Comparison of ENCODE assay signal across 1 cellular context in genomic region chr2:162343492-162343823, GRCh38.
TF ChIP-seq lines count a peak whose summit lies in the region.

No MANE protein-coding gene starts in this region.

TF ChIP-seq in HepG2, 621 proteins besides CTCF, POLR2A, EP300 and RAD21:
- no peak for TF ChIP-seq ZNF333 (CRISPR knock-in tag; IDR thresholded peaks at IDR 0.05; ENCODE audit: borderline replicate concordance)
- no peak for TF ChIP-seq GMEB2 (CRISPR knock-in tag; IDR thresholded peaks at IDR 0.05; ENCODE audit: low read depth)
- TF ChIP-seq SMAD3 (CRISPR knock-in tag; IDR thresholded peaks at IDR 0.05), result no peak
- no peak for TF ChIP-seq HMGXB3 (CRISPR knock-in tag; IDR thresholded peaks at IDR 0.05; ENCODE audit: borderline replicate concordance)
- TF ChIP-seq GFI1 (CRISPR knock-in tag; IDR thresholded peaks at IDR 0.05; ENCODE audit: borderline replicate concordance), result no peak
- 0 out of 2 replicates have a peak, but pooled peaks have one; percentile 9 for TF ChIP-seq FOXC1 (CRISPR knock-in tag; IDR thresholded peaks at IDR 0.05; ENCODE audit: borderline replicate concordance)
- TF ChIP-seq ARNTL (CRISPR knock-in tag; IDR thresholded peaks at IDR 0.05), result no peak
- 0 out of 2 replicates have a peak, but pooled peaks have one; percentile 8 for TF ChIP-seq ZNF766 (CRISPR knock-in tag; IDR thresholded peaks at IDR 0.05; ENCODE audit: borderline replicate concordance)
- TF ChIP-seq RBFOX2 (IDR thresholded peaks at IDR 0.05; ENCODE audit: low read depth, low read length), result no peak
- no peak for TF ChIP-seq CREB1 (IDR thresholded peaks at IDR 0.05)
- peak; percentile 58; the same call in 1 of the 2 replicates for TF ChIP-seq CREB1 (CRISPR knock-in tag; IDR thresholded peaks at IDR 0.05)
- TF ChIP-seq TEAD2 (CRISPR knock-in tag; IDR thresholded peaks at IDR 0.05), result 0 out of 2 replicates have a peak, but pooled peaks have one; percentile 42
- 0 out of 2 replicates have a peak, but pooled peaks have one; percentile 8 for TF ChIP-seq ZNF569 (CRISPR knock-in tag; IDR thresholded peaks at IDR 0.05; ENCODE audit: borderline replicate concordance)
- TF ChIP-seq KDM2A (CRISPR knock-in tag; IDR thresholded peaks at IDR 0.05; ENCODE audit: borderline replicate concordance, low read depth), result no peak
- TF ChIP-seq FIP1L1 (IDR thresholded peaks at IDR 0.05; ENCODE audit: borderline replicate concordance, insufficient read depth, low read depth, low read length), result no peak
- no peak for TF ChIP-seq SKI (IDR thresholded peaks at IDR 0.05; ENCODE audit: partially characterized antibody)
- no peak for TF ChIP-seq NFE2L2 (IDR thresholded peaks at IDR 0.05; ENCODE audit: low read length)
- TF ChIP-seq IRF2 (CRISPR knock-in tag; IDR thresholded peaks at IDR 0.05), result no peak
- no peak for TF ChIP-seq ZNF816 (CRISPR knock-in tag; IDR thresholded peaks at IDR 0.05; ENCODE audit: borderline replicate concordance)
- TF ChIP-seq STAG1 (CRISPR knock-in tag; IDR thresholded peaks at IDR 0.05), result 0 out of 2 replicates have a peak, but pooled peaks have one; percentile 11
- 0 out of 2 replicates have a peak, but pooled peaks have one; percentile 21 for TF ChIP-seq ISX (CRISPR knock-in tag; conservative IDR thresholded peaks at IDR 0.05)
- TF ChIP-seq SIX4 (CRISPR knock-in tag; IDR thresholded peaks at IDR 0.05), result no peak
- TF ChIP-seq ZNF3 (CRISPR knock-in tag; IDR thresholded peaks at IDR 0.05), result no peak
- no peak for TF ChIP-seq ZBTB7B (CRISPR knock-in tag; IDR thresholded peaks at IDR 0.05)
- no peak for TF ChIP-seq ZKSCAN8 (CRISPR knock-in tag; IDR thresholded peaks at IDR 0.05; ENCODE audit: borderline replicate concordance)
- no peak for TF ChIP-seq RXRB (CRISPR knock-in tag; IDR thresholded peaks at IDR 0.05; ENCODE audit: borderline replicate concordance)
- no peak for TF ChIP-seq ZFP1 (CRISPR knock-in tag; IDR thresholded peaks at IDR 0.05)
- no peak for TF ChIP-seq ZNF354B (CRISPR knock-in tag; IDR thresholded peaks at IDR 0.05)
- no peak for TF ChIP-seq MLX (CRISPR knock-in tag; IDR thresholded peaks at IDR 0.05)
- TF ChIP-seq NFKBIZ (CRISPR knock-in tag; IDR thresholded peaks at IDR 0.05), result 0 out of 2 replicates have a peak, but pooled peaks have one; percentile 2
- TF ChIP-seq HNF1A (IDR thresholded peaks at IDR 0.05; ENCODE audit: low read depth), result no peak
- no peak for TF ChIP-seq HNF1A (CRISPR knock-in tag; IDR thresholded peaks at IDR 0.05; ENCODE audit: borderline replicate concordance)
- TF ChIP-seq DMAP1 (CRISPR knock-in tag; IDR thresholded peaks at IDR 0.05), result no peak
- no peak for TF ChIP-seq ZFX (CRISPR knock-in tag; IDR thresholded peaks at IDR 0.05; ENCODE audit: low read depth)
- TF ChIP-seq EHMT2 (IDR thresholded peaks at IDR 0.05; ENCODE audit: borderline replicate concordance, low read depth, low read length), result peak; percentile 84; the same call in 1 of the 2 replicates
- no peak for TF ChIP-seq ZNF549 (CRISPR knock-in tag; IDR thresholded peaks at IDR 0.05)
- TF ChIP-seq HIVEP1 (CRISPR knock-in tag; IDR thresholded peaks at IDR 0.05), result no peak
